8 cellular contexts compared by ENCODE assay signal in the genomic region with DNA sequence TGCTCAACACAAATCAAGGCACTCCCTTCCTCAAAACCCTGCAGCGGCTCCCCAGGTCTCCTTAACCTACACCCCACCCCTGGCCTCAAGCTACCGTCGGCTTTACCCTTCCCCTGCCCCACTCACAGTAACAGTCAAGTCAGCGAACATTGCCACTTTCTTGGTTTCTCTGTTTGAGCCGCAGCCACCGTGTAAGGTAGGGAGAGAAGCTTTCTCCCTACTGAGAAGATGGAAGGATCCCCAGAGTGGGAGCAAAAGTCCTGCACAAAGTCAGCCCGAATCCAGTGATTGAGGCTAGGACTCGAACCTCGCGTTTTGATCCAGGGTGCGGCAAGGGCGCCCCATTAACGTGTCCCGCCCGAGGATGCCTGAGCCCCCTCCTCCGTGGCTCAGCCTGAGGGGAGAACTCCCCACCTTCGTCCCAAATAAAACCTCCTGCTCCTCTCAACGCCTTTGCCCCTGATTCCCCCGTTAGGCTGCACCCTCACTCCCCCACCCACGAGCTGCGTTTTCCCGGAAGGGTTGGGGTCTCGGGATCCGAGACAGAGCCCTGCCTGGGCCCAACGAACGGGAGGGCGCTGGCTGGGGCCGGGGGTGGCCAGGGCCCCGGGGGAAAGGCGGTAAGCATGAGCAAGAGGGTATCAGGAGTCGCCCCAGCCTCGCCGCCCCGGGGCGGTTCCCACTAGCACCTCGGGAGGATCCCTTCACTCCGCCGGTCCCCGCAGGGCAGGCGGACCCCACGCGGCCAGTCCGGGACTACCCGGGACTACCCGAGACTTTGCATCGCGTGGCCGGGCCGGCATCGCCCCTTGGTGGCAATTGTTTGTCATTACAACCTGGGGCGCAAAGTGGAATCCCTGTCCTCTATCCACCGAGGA. TPM values are rescaled to one million over a fixed set of nuclear protein-coding genes. Genes with fewer than 3 reads are reported as not detected.
DNase-seq lines count a peak whose midpoint lies in the region; ATAC-seq and TF ChIP-seq lines count a peak whose summit lies in the region.

No MANE protein-coding gene starts in this region.

- H3K27ac Mint-ChIP-seq in CD4-positive, alpha-beta memory T cell: peak overlapping the region in 1 of 7 donors; percentile 13
- H3K27ac Mint-ChIP-seq in HFFc6: no peak overlapping the region
- no peak overlapping the region for H3K27ac Mint-ChIP-seq in activated naive CD8-positive, alpha-beta T cell treated with anti-CD3 and anti-CD28 coated beads for 36 hours

- no peaks in the 10 kb centered on the region for H3K9me2 ChIP-seq in SK-N-SH

- H4K20me1 ChIP-seq in SK-N-SH (ENCODE audit: insufficient read depth): no peaks in the 10 kb centered on the region

- H3K4me3 Mint-ChIP-seq in CD4-positive, alpha-beta memory T cell: peak overlapping the region in 2 of 8 donors; percentile 4 to 51
- no peak overlapping the region for H3K4me3 Mint-ChIP-seq in HFFc6
- H3K4me3 Mint-ChIP-seq in activated naive CD8-positive, alpha-beta T cell treated with anti-CD3 and anti-CD28 coated beads for 36 hours: no peak overlapping the region

- peak overlapping the region; percentile 82; the same call in 1 of the 2 replicates for H2AFZ ChIP-seq in SK-N-SH (ENCODE audit: low read depth)

- TF ChIP-seq CTCF in HFFc6 (IDR thresholded peaks at IDR 0.05) (peak; percentile 95), SK-N-SH (IDR thresholded peaks at IDR 0.05) (peak; percentile 87)

- no peaks in the 10 kb centered on the region for H3K36me3 Mint-ChIP-seq in CD4-positive, alpha-beta memory T cell
- H3K36me3 Mint-ChIP-seq in HFFc6 (ENCODE audit: low read depth): no peaks in the 10 kb centered on the region
- no peaks in the 10 kb centered on the region for H3K36me3 Mint-ChIP-seq in activated naive CD8-positive, alpha-beta T cell treated with anti-CD3 and anti-CD28 coated beads for 36 hours

- ATAC-seq in GM18858 (IDR thresholded peaks at IDR 0.05; ENCODE audit: unreplicated experiment): no peak

- no peak for TF ChIP-seq EP300 in SK-N-SH (IDR thresholded peaks at IDR 0.05; ENCODE audit: borderline replicate concordance in 1 of 2, low read depth in 1 of 2, low read length in 1 of 2)

- peak; percentile 61 to 69 (median 65) for DNase-seq in CD4-positive, alpha-beta memory T cell
- peak; percentile 35 for DNase-seq in HFFc6
- peak; percentile 91 for DNase-seq in SK-N-SH
- peak; percentile 74 for DNase-seq in activated naive CD8-positive, alpha-beta T cell treated with anti-CD3 and anti-CD28 coated beads for 36 hours
- peak; percentile 84 for DNase-seq in cardiac septum (ENCODE audit: low spot score)
- peak; percentile 34 for DNase-seq in pons (ENCODE audit: low spot score)
- no peak for DNase-seq in GOT3 (lab: John Stamatoyannopoulos, UW)

- peaks cover 0 to 3% (median under 1%) of the 10 kb centered on the region in 4 donors for H3K4me1 Mint-ChIP-seq in CD4-positive, alpha-beta memory T cell
- peaks cover 9% of the 10 kb centered on the region for H3K4me1 Mint-ChIP-seq in HFFc6 (ENCODE audit: low read depth)
- peaks cover 1% of the 10 kb centered on the region for H3K4me1 Mint-ChIP-seq in activated naive CD8-positive, alpha-beta T cell treated with anti-CD3 and anti-CD28 coated beads for 36 hours

- WGBS in SK-N-SH (ENCODE audit: low lambda C conversion rate): 50% methylated on average over 24 of the region's 52 CpGs

- no peaks in the 10 kb centered on the region for H3K9me3 Mint-ChIP-seq in CD4-positive, alpha-beta memory T cell
- H3K9me3 Mint-ChIP-seq in HFFc6: no peaks in the 10 kb centered on the region
- H3K9me3 Mint-ChIP-seq in activated naive CD8-positive, alpha-beta T cell treated with anti-CD3 and anti-CD28 coated beads for 36 hours: no peaks in the 10 kb centered on the region

- intact Hi-C loops in CD4-positive, alpha-beta memory T cell (cut with micrococcal nuclease): loop anchor here (1.0 kb wide), 3 partner anchors 50 to 116 kb away; no protein-coding TSS in a partner anchor
- intact Hi-C loops in cardiac septum (cut with DNase I): loop anchor here (2.0 to 10.0 kb wide), 2 partner anchors 52 to 120 kb away; a partner anchor contains a TSS

- no peaks in the 10 kb centered on the region for H3K36me3 ChIP-seq in CD4-positive, alpha-beta memory T cell (ENCODE audit: insufficient read depth, low read length)
- no peaks in the 10 kb centered on the region for H3K36me3 ChIP-seq in SK-N-SH (replicated peaks in 1 of 2; ENCODE audit: control insufficient read depth in 1 of 2, insufficient read depth in 2 of 2, low read length in 1 of 2)

- POLR2A ChIA-PET in CD4-positive, alpha-beta memory T cell (lab: Charles Lee; ENCODE audit: partially characterized antibody): no interaction called here
- POLR2A ChIA-PET in SK-N-SH (lab: Yijun Ruan, JAX): no interaction called here

- H3K4me2 ChIP-seq in SK-N-SH: peak overlapping the region; percentile 78

- peak; percentile 98 for TF ChIP-seq RAD21 in SK-N-SH (IDR thresholded peaks at IDR 0.05; ENCODE audit: low read length)

- peaks cover 11% of the 10 kb centered on the region for H3F3A ChIP-seq in SK-N-SH (replicated peaks; ENCODE audit: insufficient read depth)

- H3K27me3 Mint-ChIP-seq in CD4-positive, alpha-beta memory T cell: peaks cover 8 to 9% of the 10 kb centered on the region in 2 donors
- H3K27me3 Mint-ChIP-seq in HFFc6 (ENCODE audit: insufficient read depth): peaks cover 9% of the 10 kb centered on the region
- H3K27me3 Mint-ChIP-seq in activated naive CD8-positive, alpha-beta T cell treated with anti-CD3 and anti-CD28 coated beads for 36 hours: peaks cover 28% of the 10 kb centered on the region

- no peaks in the 10 kb centered on the region for H3K9me3 ChIP-seq in CD4-positive, alpha-beta memory T cell (ENCODE audit: control insufficient read depth in 1 of 2, low read length in 2 of 2)
- no peaks in the 10 kb centered on the region for H3K9me3 ChIP-seq in SK-N-SH

- H3K9ac ChIP-seq in SK-N-SH: peak overlapping the region; percentile 42; the same call in 1 of the 2 replicates

- H3K4me1 ChIP-seq in CD4-positive, alpha-beta memory T cell (ENCODE audit: insufficient read depth, low read length): peaks cover 10% of the 10 kb centered on the region
- H3K4me1 ChIP-seq in SK-N-SH (ENCODE audit: control insufficient read depth in 1 of 2, insufficient read depth in 2 of 2, low read depth in 1 of 2, low read length in 1 of 2): peaks cover 3 to 5% of the 10 kb centered on the region in 2 experiments; a peak in 3 of 4 replicates

- H3K27me3 ChIP-seq in CD4-positive, alpha-beta memory T cell (ENCODE audit: insufficient read depth, low read length): peaks cover 3% of the 10 kb centered on the region
- H3K27me3 ChIP-seq in SK-N-SH (ENCODE audit: insufficient read depth): no peaks in the 10 kb centered on the region

- H3K27ac ChIP-seq in CD4-positive, alpha-beta memory T cell (ENCODE audit: low read depth, low read length): no peak overlapping the region
- no peak overlapping the region for H3K27ac ChIP-seq in SK-N-SH (ENCODE audit: low read depth in 2 of 2, low read length in 1 of 2)

- CTCF ChIA-PET in CD4-positive, alpha-beta memory T cell (lab: Charles Lee; ENCODE audit: partially characterized antibody): interaction anchor here (1.0 to 4.2 kb wide), 5 partner anchors 8 to 115 kb away, joined by 3 to 33 read pairs (median 4); a partner anchor contains a TSS
- CTCF ChIA-PET in SK-N-SH (lab: Yijun Ruan, JAX): interaction anchor here (0.6 to 31.1 kb wide), 34 partner anchors 10 to 155 kb away, joined by 3 to 638 read pairs (median 5); a partner anchor contains a TSS

- H3K79me2 ChIP-seq in SK-N-SH (ENCODE audit: insufficient read depth): no peaks in the 10 kb centered on the region

- H3K4me3 ChIP-seq in CD4-positive, alpha-beta memory T cell (ENCODE audit: low read length in 2 of 2): no peak overlapping the region
- H3K4me3 ChIP-seq in SK-N-SH (ENCODE audit: low read depth in 2 of 2, low read length in 1 of 2): peak overlapping the region; percentile 33 to 53; a peak in 3 of 4 replicates

TF ChIP-seq in SK-N-SH, 30 proteins besides CTCF, POLR2A, EP300 and RAD21 (continues in another document):
- TF ChIP-seq NFIC (IDR thresholded peaks at IDR 0.05; ENCODE audit: borderline replicate concordance) (no peak), SIN3A (IDR thresholded peaks at IDR 0.05; ENCODE audit: borderline replicate concordance, low read depth, low read length) (no peak)

RNA-seq across cellular contexts. Expression of a gene that starts 9.9 kb away (rescaled TPM):
- total RNA-seq in CD4-positive, alpha-beta memory T cell: 1 to 10 TPM; 2.7 to 3.2 TPM
- 1 to 10 TPM in 1 of 2 donors, under 1 TPM in 1; 0.45 to 1.7 TPM for polyA plus RNA-seq in CD4-positive, alpha-beta memory T cell
- 1 to 10 TPM in 3 of 6 experiments, under 1 TPM in 3; 0.63 to 1.1 (median 0.91) TPM for total RNA-seq in HFFc6 (2021; fragmentation: NEBNext Ultra II Directional; extraction: Animal tissue kit (Norgen Biotek cat#: 25700))
- polyA plus RNA-seq in SK-N-SH (2012; rRNA removed): 1.6 and 1.7 TPM in 2 replicates
- polyA plus RNA-seq in SK-N-SH (2012; cell fraction: cytosol; rRNA removed): 0.84 and 1.00 TPM in 2 replicates
- 0.87 and 0.92 TPM in 2 replicates for polyA plus RNA-seq in SK-N-SH (2012; cell fraction: nucleus; rRNA removed)
- 1 to 10 TPM in 1 of 2 experiments, under 1 TPM in 1; 0.82 to 1.1 TPM for total RNA-seq in activated naive CD8-positive, alpha-beta T cell treated with anti-CD3 and anti-CD28 coated beads for 36 hours
- total RNA-seq in cardiac septum: 0.51 TPM

RNA-seq across cellular contexts. Expression of a gene that starts 20.3 kb away (rescaled TPM):
- total RNA-seq in CD4-positive, alpha-beta memory T cell: 10 to 100 TPM; 27.3 to 30.0 TPM
- polyA plus RNA-seq in CD4-positive, alpha-beta memory T cell: 10 to 100 TPM; 22.7 to 33.6 TPM
- 10 to 100 TPM; 27.8 to 32.7 (median 29.2) TPM for total RNA-seq in HFFc6 (2021; fragmentation: NEBNext Ultra II Directional; extraction: Animal tissue kit (Norgen Biotek cat#: 25700))
- 62.9 and 63.6 TPM in 2 replicates for polyA plus RNA-seq in SK-N-SH (2012; rRNA removed)
- polyA plus RNA-seq in SK-N-SH (2012; cell fraction: cytosol; rRNA removed): 47.9 and 50.2 TPM in 2 replicates
- polyA plus RNA-seq in SK-N-SH (2012; cell fraction: nucleus; rRNA removed): 34.5 and 37.9 TPM in 2 replicates
- total RNA-seq in activated naive CD8-positive, alpha-beta T cell treated with anti-CD3 and anti-CD28 coated beads for 36 hours: 10 to 100 TPM; 22.7 to 26.9 TPM
- 12.4 TPM for total RNA-seq in cardiac septum

RNA-seq across cellular contexts. Expression of a gene that starts 40.8 kb away (rescaled TPM):
- total RNA-seq in CD4-positive, alpha-beta memory T cell: not detected
- polyA plus RNA-seq in CD4-positive, alpha-beta memory T cell: not detected
- total RNA-seq in HFFc6 (2021; fragmentation: NEBNext Ultra II Directional; extraction: Animal tissue kit (Norgen Biotek cat#: 25700)): under 1 TPM in 1 of 6 experiments, not detected in 5; 0.43 TPM
- polyA plus RNA-seq in SK-N-SH (2012; rRNA removed): 0.10 and 0.21 TPM in 2 replicates
- polyA plus RNA-seq in SK-N-SH (2012; cell fraction: cytosol; rRNA removed): 0.08 and 0.14 TPM in 2 replicates
- polyA plus RNA-seq in SK-N-SH (2012; cell fraction: nucleus; rRNA removed): 0.33 and 0.36 TPM in 2 replicates
- not detected for total RNA-seq in activated naive CD8-positive, alpha-beta T cell treated with anti-CD3 and anti-CD28 coated beads for 36 hours
- total RNA-seq in cardiac septum: not detected

RNA-seq across cellular contexts. Expression of a gene that starts 52.2 kb away (rescaled TPM):
- not detected for total RNA-seq in CD4-positive, alpha-beta memory T cell
- polyA plus RNA-seq in CD4-positive, alpha-beta memory T cell: not detected
- not detected for total RNA-seq in HFFc6 (2021; fragmentation: NEBNext Ultra II Directional; extraction: Animal tissue kit (Norgen Biotek cat#: 25700))
- not detected in 2 replicates for polyA plus RNA-seq in SK-N-SH (2012; rRNA removed)
- not detected in 2 replicates for polyA plus RNA-seq in SK-N-SH (2012; cell fraction: cytosol; rRNA removed)
- polyA plus RNA-seq in SK-N-SH (2012; cell fraction: nucleus; rRNA removed): not detected in 2 replicates
- not detected for total RNA-seq in activated naive CD8-positive, alpha-beta T cell treated with anti-CD3 and anti-CD28 coated beads for 36 hours
- total RNA-seq in cardiac septum: not detected

Comparison
In these comparisons a context has a peak if more than half of its experiments do, and no peak if none do; other contexts are left out.
1. H3K4me3 ChIP-seq: peak in SK-N-SH (2 of 2); none in CD4-positive, alpha-beta memory T cell (0 of 2).